In genomic region chr9:12640866-12641636, GRCh38 we compare ENCODE assay signal across 18 cellular contexts. TPM values are rescaled to one million over a fixed set of nuclear protein-coding genes. Genes with fewer than 3 reads are reported as not detected.
DNase-seq lines count a peak whose midpoint lies in the region; FAIRE-seq and TF ChIP-seq lines count a peak whose summit lies in the region.
"Had no signal": no experiment of that assay in that cellular context is flagged by ENCODE, and none has a peak within 500 bp of the region (broad histone marks: within the 10 kb centered on the region; RNA-seq: fewer than 3 reads in every experiment).

No MANE protein-coding gene starts in this region.

- H3K27ac ChIP-seq in astrocyte (ENCODE audit: low read depth, low read length), result no peak overlapping the region
- no peak overlapping the region for H3K27ac ChIP-seq in small intestine (ENCODE audit: low read depth in 1 of 2, low read length in 1 of 2)
- H3K27ac ChIP-seq: adrenal gland, BLaER1, sigmoid colon, WERI-Rb-1 had no signal

- FAIRE-seq in astrocyte (lab: Jason Lieb, UNC) (no peak), small intestine (lab: Jason Lieb, UNC) (no peak)

- H3K9me3 Mint-ChIP-seq in astrocyte (ENCODE audit: unreplicated experiment) (no peaks in the 10 kb centered on the region), progenitor cell of endocrine pancreas (ENCODE audit: low read depth) (no peaks in the 10 kb centered on the region)
- H3K9me3 Mint-ChIP-seq: memory B cell had no signal

- H3K4me3 ChIP-seq in astrocyte (ENCODE audit: insufficient read depth, low read depth, low read length) (no peak overlapping the region), small intestine (ENCODE audit: low read depth in 1 of 2, low read length in 2 of 2) (no peak overlapping the region)
- H3K4me3 ChIP-seq: adrenal gland, BLaER1, sigmoid colon had no signal

- H3K4me1 ChIP-seq in astrocyte (ENCODE audit: insufficient read depth, low read length) (no peaks in the 10 kb centered on the region), small intestine (ENCODE audit: control insufficient read depth in 2 of 2, insufficient read depth in 1 of 2, low read depth in 1 of 2, low read length in 1 of 2) (no peaks in the 10 kb centered on the region)
- H3K4me1 ChIP-seq: adrenal gland, BLaER1, sigmoid colon had no signal

- in situ Hi-C loops in KBM-7 (cut with MboI; ENCODE audit: low pct_unique_long_range_greater_than_20kb, low sequenced_read_pairs), result no loop called here

- H3K4me3 Mint-ChIP-seq in astrocyte (ENCODE audit: unreplicated experiment), result no peak overlapping the region
- no peak overlapping the region for H3K4me3 Mint-ChIP-seq in progenitor cell of endocrine pancreas (ENCODE audit: low read depth)
- H3K4me3 Mint-ChIP-seq: activated T-helper 17 cell treated with anti-CD3 and anti-CD28 coated beads, Interleukin-2, amount 50 U/mL, for 72 hours; memory B cell had no signal

- H3K27me3 Mint-ChIP-seq in astrocyte (ENCODE audit: low read depth, unreplicated experiment) (no peaks in the 10 kb centered on the region), progenitor cell of endocrine pancreas (no peaks in the 10 kb centered on the region)
- H3K27me3 Mint-ChIP-seq: activated T-helper 17 cell treated with anti-CD3 and anti-CD28 coated beads, Interleukin-2, amount 50 U/mL, for 72 hours; memory B cell had no signal

- DNase-seq in HT1080 (ENCODE audit: low read depth), result peak; percentile 6
- DNase-seq in NCI-H2107 treated with DMSO at 0.1 percent for 48 hours (lab: John Stamatoyannopoulos, UW; ENCODE audit: unreplicated experiment), result peak; percentile 20
- no peak for DNase-seq in astrocyte (ENCODE audit: low read depth)
- no peak for DNase-seq in progenitor cell of endocrine pancreas (ENCODE audit: low spot score, unreplicated experiment)
- no peak for DNase-seq in KBM-7
- DNase-seq in NCI-H1694 treated with DMSO at 0.1 percent for 48 hours (lab: John Stamatoyannopoulos, UW), result no peak
- DNase-seq in small intestine, result no peak
- DNase-seq: activated CD8-positive, alpha-beta memory T cell treated with anti-CD3 and anti-CD28 coated beads for 24 hours; adrenal gland; GOT3; RPMI8226; sigmoid colon; WERI-Rb-1 had no signal

- H3K79me2 ChIP-seq in astrocyte (ENCODE audit: insufficient read depth, low read length), result no peaks in the 10 kb centered on the region

- H3K36me3 ChIP-seq in astrocyte (ENCODE audit: insufficient read depth, low read length) (no peaks in the 10 kb centered on the region), small intestine (ENCODE audit: control insufficient read depth in 2 of 2, insufficient read depth in 2 of 2, low read length in 2 of 2) (no peaks in the 10 kb centered on the region)
- H3K36me3 ChIP-seq: adrenal gland, BLaER1, sigmoid colon, WERI-Rb-1 had no signal

- H3K27ac Mint-ChIP-seq in astrocyte (ENCODE audit: unreplicated experiment) (no peak overlapping the region), progenitor cell of endocrine pancreas (peak overlapping the region; percentile 48)
- H3K27ac Mint-ChIP-seq: activated T-helper 17 cell treated with anti-CD3 and anti-CD28 coated beads, Interleukin-2, amount 50 U/mL, for 72 hours; memory B cell had no signal

- H4K20me1 ChIP-seq in astrocyte (ENCODE audit: insufficient read depth, low read length), result no peaks in the 10 kb centered on the region
- H4K20me1 ChIP-seq: BLaER1 had no signal

- H3K4me1 Mint-ChIP-seq in astrocyte (ENCODE audit: low read depth, unreplicated experiment), result peaks cover 2% of the 10 kb centered on the region
- peaks cover 6% of the 10 kb centered on the region for H3K4me1 Mint-ChIP-seq in progenitor cell of endocrine pancreas (ENCODE audit: low read depth)
- H3K4me1 Mint-ChIP-seq: activated T-helper 17 cell treated with anti-CD3 and anti-CD28 coated beads, Interleukin-2, amount 50 U/mL, for 72 hours; memory B cell had no signal

- H3K9me3 ChIP-seq in astrocyte (ENCODE audit: insufficient read depth, low read depth, low read length), result no peaks in the 10 kb centered on the region
- no peaks in the 10 kb centered on the region for H3K9me3 ChIP-seq in small intestine (ENCODE audit: control insufficient read depth, low read depth)
- H3K9me3 ChIP-seq: adrenal gland, BLaER1, sigmoid colon had no signal

- WGBS in small intestine, 3 donors, result 42 to 59% (median 56%) methylated on average over 4 of the region's 4 CpGs

- no peak overlapping the region for H3K4me2 ChIP-seq in astrocyte (ENCODE audit: low read length)
- H3K4me2 ChIP-seq: BLaER1 had no signal

- TF ChIP-seq CTCF in astrocyte (IDR thresholded peaks at IDR 0.05; ENCODE audit: insufficient read depth, low read depth, low read length), result no peak
- TF ChIP-seq CTCF in progenitor cell of endocrine pancreas (IDR thresholded peaks at IDR 0.05; ENCODE audit: unreplicated experiment), result no peak

- no peak overlapping the region for H3K9ac ChIP-seq in astrocyte (ENCODE audit: low read length)
- H3K9ac ChIP-seq: BLaER1 had no signal

- H2AFZ ChIP-seq in astrocyte (ENCODE audit: low read depth, low read length), result peak overlapping the region; percentile 21

- no peaks in the 10 kb centered on the region for H3K36me3 Mint-ChIP-seq in astrocyte (ENCODE audit: low read depth, unreplicated experiment)
- no peaks in the 10 kb centered on the region for H3K36me3 Mint-ChIP-seq in progenitor cell of endocrine pancreas (ENCODE audit: insufficient read depth)
- H3K36me3 Mint-ChIP-seq: memory B cell had no signal

- H3K27me3 ChIP-seq in astrocyte (ENCODE audit: insufficient read depth, low read length) (no peaks in the 10 kb centered on the region), small intestine (ENCODE audit: control insufficient read depth in 2 of 2, insufficient read depth in 2 of 2, low read length in 2 of 2) (no peaks in the 10 kb centered on the region)
- H3K27me3 ChIP-seq: adrenal gland, BLaER1, sigmoid colon had no signal

RNA-seq across cellular contexts. Expression of gene TYRP1, which starts 52.1 kb away (rescaled TPM):
- total RNA-seq in HT1080 (2014; rRNA removed; shearing (Covaris generic)), result 0.20 and 0.74 TPM in 2 replicates
- polyA plus RNA-seq in HT1080 (2015; cell fraction: cytosol; rRNA removed), result 0.09 and 0.15 TPM in 2 replicates
- polyA plus RNA-seq in HT1080 (2015; cell fraction: nucleus; rRNA removed), result 0.43 and 0.51 TPM in 2 replicates
- total RNA-seq in astrocyte, result 0.26 and 0.73 TPM in 2 replicates
- total RNA-seq in progenitor cell of endocrine pancreas, result not detected in 2 replicates
- 1 to 10 TPM in 2 of 3 donors, under 1 TPM in 1; 0.22 to 2.5 (median 1.6) TPM for polyA plus RNA-seq in small intestine
- total RNA-seq: activated T-helper 17 cell treated with anti-CD3 and anti-CD28 coated beads, Interleukin-2, amount 50 U/mL, for 72 hours; HT-29; NCI-H460 had no signal
- polyA plus RNA-seq: adrenal gland had no signal

Comparison
In these comparisons a context has a peak if more than half of its experiments do, and no peak if none do; other contexts are left out.
1. DNase-seq: peak in HT1080 (single experiment) and NCI-H2107 treated with DMSO at 0.1 percent for 48 hours (single experiment); none in astrocyte (single experiment), progenitor cell of endocrine pancreas (single experiment), KBM-7 (single experiment), NCI-H1694 treated with DMSO at 0.1 percent for 48 hours (single experiment) and small intestine (single experiment).